Comparison of ENCODE assay signal across 12 cellular contexts in genomic region chr9:86407022-86407421, GRCh38. TPM values are rescaled to one million over a fixed set of nuclear protein-coding genes. Genes with fewer than 3 reads are reported as not detected.
DNase-seq lines count a peak whose midpoint lies in the region; TF ChIP-seq lines count a peak whose summit lies in the region.
"Had no signal": no experiment of that assay in that cellular context is flagged by ENCODE, and none has a peak within 500 bp of the region (broad histone marks: within the 10 kb centered on the region; RNA-seq: fewer than 3 reads in every experiment).

No MANE protein-coding gene starts in this region.

- H3K27ac ChIP-seq in RWPE1 (peak overlapping the region; percentile 88), smooth muscle cell (ENCODE audit: low read depth) (peak overlapping the region; percentile 94), right atrium auricular region (no peak overlapping the region)

- WGBS in smooth muscle cell (ENCODE audit: low lambda C conversion rate): 31% methylated on average over 3 of the region's 3 CpGs

- H4K20me1 ChIP-seq in smooth muscle cell (ENCODE audit: low read depth): no peaks in the 10 kb centered on the region

- H3K4me2 ChIP-seq in smooth muscle cell: peak overlapping the region; percentile 75

- peak; percentile 7 for DNase-seq in T-helper 2 cell treated with Interferon-gamma antibody and Interleukin-4, amounts not matched to agents 5 μg/mL and 100 μg/mL, for 36 hours (ENCODE audit: low spot score)
- no peak for DNase-seq in T-helper 2 cell
- peak; percentile 71 for DNase-seq in RWPE1 (ENCODE audit: low spot score)
- peak; percentile 37 for DNase-seq in fibroblast of villous mesenchyme (ENCODE audit: low read depth)
- DNase-seq in smooth muscle cell (lab: John Stamatoyannopoulos, UW; ENCODE audit: unreplicated experiment): no peak
- DNase-seq in inferior parietal cortex (ENCODE audit: extremely low spot score): no peak
- no peak for DNase-seq in right atrium auricular region (ENCODE audit: low spot score)
- DNase-seq in GM19238 (ENCODE audit: insufficient read length, low spot score): no peak
- DNase-seq: effector CD4-positive, alpha-beta T cell; NCI-H1417 had no signal

- H3K4me3 ChIP-seq in fibroblast of villous mesenchyme (ENCODE audit: low read depth, low read length) (no peak overlapping the region), smooth muscle cell (no peak overlapping the region), right atrium auricular region (no peak overlapping the region)
- H3K4me3 ChIP-seq: upper lobe of left lung had no signal

- no peaks in the 10 kb centered on the region for H3K79me2 ChIP-seq in smooth muscle cell (ENCODE audit: low read depth)

- peaks cover 7% of the 10 kb centered on the region for H3K4me1 Mint-ChIP-seq in T-helper 2 cell treated with Interferon-gamma antibody and Interleukin-4, amounts not matched to agents 5 μg/mL and 100 μg/mL, for 36 hours (ENCODE audit: low read depth)

- no peaks in the 10 kb centered on the region for H3K27me3 ChIP-seq in smooth muscle cell (ENCODE audit: low read depth)
- no peaks in the 10 kb centered on the region for H3K27me3 ChIP-seq in right atrium auricular region
- H3K27me3 ChIP-seq: upper lobe of left lung had no signal

- H3K27ac Mint-ChIP-seq in T-helper 2 cell treated with Interferon-gamma antibody and Interleukin-4, amounts not matched to agents 5 μg/mL and 100 μg/mL, for 36 hours: no peak overlapping the region

- H3K36me3 ChIP-seq in smooth muscle cell (ENCODE audit: low read depth) (no peaks in the 10 kb centered on the region), right atrium auricular region (no peaks in the 10 kb centered on the region)
- H3K36me3 ChIP-seq: upper lobe of left lung had no signal

- CTCF ChIA-PET in RWPE1 (lab: Yijun Ruan, JAX): interaction anchor here (0.6 to 0.7 kb wide), 3 partner anchors 51 to 1455 kb away, joined by 3 to 5 read pairs (median 3); no protein-coding TSS in a partner anchor

- H3K4me3 Mint-ChIP-seq in T-helper 2 cell treated with Interferon-gamma antibody and Interleukin-4, amounts not matched to agents 5 μg/mL and 100 μg/mL, for 36 hours: no peak overlapping the region
- H3K4me3 Mint-ChIP-seq: neural crest cell had no signal

- H3K4me1 ChIP-seq in smooth muscle cell (ENCODE audit: low read depth): peaks cover 16% of the 10 kb centered on the region
- peaks cover 0 to 11% of the 10 kb centered on the region in 2 donors for H3K4me1 ChIP-seq in right atrium auricular region

- H3F3A ChIP-seq in smooth muscle cell (ENCODE audit: low read depth): peaks cover 12% of the 10 kb centered on the region

- H2AFZ ChIP-seq in smooth muscle cell (ENCODE audit: low read depth): no peak overlapping the region

- H3K36me3 Mint-ChIP-seq in T-helper 2 cell treated with Interferon-gamma antibody and Interleukin-4, amounts not matched to agents 5 μg/mL and 100 μg/mL, for 36 hours (ENCODE audit: low read depth): no peaks in the 10 kb centered on the region

- POLR2A ChIA-PET in RWPE1 (lab: Yijun Ruan, JAX; ENCODE audit: low non-redundant PET): no interaction called here

- peak overlapping the region; percentile 74 for H3K9ac ChIP-seq in smooth muscle cell (ENCODE audit: low read depth)

- no peaks in the 10 kb centered on the region for H3K9me3 ChIP-seq in smooth muscle cell (replicated peaks; ENCODE audit: low read depth)
- no peaks in the 10 kb centered on the region for H3K9me3 ChIP-seq in right atrium auricular region
- H3K9me3 ChIP-seq: upper lobe of left lung had no signal

- peaks cover 2% of the 10 kb centered on the region for H3K27me3 Mint-ChIP-seq in T-helper 2 cell treated with Interferon-gamma antibody and Interleukin-4, amounts not matched to agents 5 μg/mL and 100 μg/mL, for 36 hours (ENCODE audit: low read depth)

- no peaks in the 10 kb centered on the region for H3K9me3 Mint-ChIP-seq in T-helper 2 cell treated with Interferon-gamma antibody and Interleukin-4, amounts not matched to agents 5 μg/mL and 100 μg/mL, for 36 hours
- H3K9me3 Mint-ChIP-seq: neural crest cell had no signal

- TF ChIP-seq CTCF in RWPE1 (conservative IDR thresholded peaks at IDR 0.05; ENCODE audit: low read depth): no peak
- no peak for TF ChIP-seq CTCF in fibroblast of villous mesenchyme (IDR thresholded peaks at IDR 0.05; ENCODE audit: insufficient read depth, low read depth, low read length)
- no peak for TF ChIP-seq CTCF in smooth muscle cell (IDR thresholded peaks at IDR 0.05; ENCODE audit: borderline replicate concordance, insufficient read depth, poor library complexity, severe bottlenecking)
- TF ChIP-seq CTCF in right atrium auricular region (IDR thresholded peaks at IDR 0.05): no peak

RNA-seq across cellular contexts. Expression of gene TUT7, which starts 52.8 kb away (rescaled TPM):
- 39.6 and 63.0 TPM in 2 replicates for total RNA-seq in fibroblast of villous mesenchyme
- 35.7 and 43.9 TPM in 2 replicates for total RNA-seq in smooth muscle cell
- polyA plus RNA-seq in smooth muscle cell: 14.9 and 16.0 TPM in 2 replicates
- total RNA-seq in right atrium auricular region: 10 to 100 TPM; 16.3 to 20.2 TPM

Comparison
In these comparisons a context has a peak if more than half of its experiments do, and no peak if none do; other contexts are left out.
1. DNase-seq: peak in T-helper 2 cell treated with Interferon-gamma antibody and Interleukin-4, amounts not matched to agents 5 μg/mL and 100 μg/mL, for 36 hours (single experiment), RWPE1 (single experiment) and fibroblast of villous mesenchyme (single experiment); none in T-helper 2 cell (0 of 5), smooth muscle cell (single experiment), inferior parietal cortex (single experiment), right atrium auricular region (single experiment) and GM19238 (single experiment).
2. H3K27ac ChIP-seq: peak in RWPE1 (single experiment) and smooth muscle cell (single experiment); none in right atrium auricular region (0 of 2).